Comparison of ENCODE assay signal across 22 cellular contexts in the genomic region with DNA sequence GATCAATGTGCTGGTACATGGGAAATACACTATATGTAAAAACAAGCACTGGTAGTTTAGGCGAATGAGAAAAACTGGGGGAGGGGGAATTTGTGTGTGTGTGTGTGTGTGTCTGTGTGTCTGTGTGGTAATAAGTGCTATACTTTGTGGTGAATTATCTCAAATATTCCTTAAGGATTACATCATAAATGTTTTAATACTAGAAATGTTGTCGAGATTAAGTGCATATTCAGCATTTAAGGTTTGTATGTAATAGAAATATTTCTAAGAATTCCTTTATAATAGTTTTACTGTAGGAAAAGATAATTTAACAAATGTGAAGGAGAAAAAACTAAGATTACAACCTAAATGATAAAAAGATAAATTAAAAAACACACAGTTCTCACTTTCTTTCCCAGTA.
"Had no signal": no experiment of that assay in that cellular context is flagged by ENCODE, and none has a peak within 500 bp of the region (broad histone marks: within the 10 kb centered on the region; RNA-seq: fewer than 3 reads in every experiment).

No MANE protein-coding gene starts in this region.

- H3K4me3 ChIP-seq: esophagus squamous epithelium, lower lobe of right lung, prostate gland, right atrium auricular region, skin epidermis, spleen, suprapubic skin, transverse colon, upper lobe of right lung, uterus had no signal

- H3K9me3 ChIP-seq: esophagus squamous epithelium, lower lobe of right lung, prostate gland, right atrium auricular region, spleen, suprapubic skin, transverse colon, upper lobe of right lung, uterus had no signal

- FAIRE-seq: endometrium, keratinocyte had no signal

- H3K27me3 ChIP-seq: esophagus squamous epithelium, right atrium auricular region, spleen, suprapubic skin, transverse colon, upper lobe of right lung, uterus had no signal

- H3K36me3 ChIP-seq: esophagus squamous epithelium, lower lobe of right lung, prostate gland, right atrium auricular region, spleen, suprapubic skin, upper lobe of right lung, uterus had no signal

- H3K27ac ChIP-seq: esophagus squamous epithelium, lower lobe of right lung, prostate gland, right atrium auricular region, skin epidermis, spleen, suprapubic skin, transverse colon, upper lobe of right lung, uterus had no signal

- ATAC-seq: effector memory CD8-positive, alpha-beta T cell; left ventricle myocardium superior; lower lobe of right lung; natural killer cell; stimulated activated naive CD8-positive, alpha-beta T cell treated with anti-CD3 and anti-CD28 coated beads, Interleukin-15, amount 100 ng/mL, for 72 hours; upper lobe of right lung had no signal

- H3K4me1 ChIP-seq: esophagus squamous epithelium, lower lobe of right lung, prostate gland, right atrium auricular region, suprapubic skin, transverse colon, upper lobe of right lung, uterus had no signal

- DNase-seq: cortex of kidney; effector memory CD8-positive, alpha-beta T cell; erythroblast; esophagus squamous epithelium; foreskin melanocyte; hypothalamus; immature natural killer cell; left ventricle myocardium superior; lower lobe of right lung; natural killer cell; spleen; stimulated activated naive CD4-positive, alpha-beta T cell; stimulated activated naive CD8-positive, alpha-beta T cell treated with anti-CD3 and anti-CD28 coated beads, Interleukin-15, amount 100 ng/mL, for 72 hours; transverse colon; upper lobe of right lung; uterus had no signal
